8 cellular contexts compared by ENCODE assay signal in the genomic region with DNA sequence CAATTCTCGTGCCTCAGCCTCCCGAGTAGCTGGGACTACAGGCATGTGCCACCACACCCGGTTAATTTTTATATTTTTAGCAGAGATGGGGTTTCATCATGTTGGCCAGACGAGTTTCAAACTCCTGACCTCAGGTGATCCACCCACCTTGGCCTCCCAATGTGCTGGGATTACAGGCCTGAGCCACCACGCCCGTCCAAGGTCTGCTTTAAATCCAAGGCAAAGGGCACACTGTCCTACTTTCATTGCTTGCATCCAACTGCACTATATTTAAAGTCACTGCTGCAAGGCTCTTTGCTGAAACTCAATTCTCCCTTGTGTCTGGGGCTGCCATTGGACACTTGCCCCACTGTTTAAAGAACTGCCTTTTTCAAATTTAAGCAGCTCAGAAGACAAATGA.
DNase-seq lines count a peak whose midpoint lies in the region; ATAC-seq, FAIRE-seq and TF ChIP-seq lines count a peak whose summit lies in the region.
"Not testable (repeated sequence)": the region's sequence is repeated elsewhere in the genome, so short reads cannot be mapped to it uniquely, and the experiment has no call there.

No MANE protein-coding gene starts in this region.

- ATAC-seq in left colon (peak; percentile 97), left lobe of liver (peak; percentile 43), mucosa of descending colon (peak; percentile 90)

- intact Hi-C loops in colonic mucosa (cut with DNase I); left colon (cut with DNase I, micrococcal nuclease); mucosa of descending colon (cut with DNase I, micrococcal nuclease); transverse colon (cut with DNase I; ENCODE audit: low total_unique reads): not testable (repeated sequence)

- not testable (repeated sequence) for H3K4me1 ChIP-seq in Peyer's patch; colonic mucosa; liver (ENCODE audit: control insufficient read depth in 4 of 4, insufficient read depth in 4 of 4, low read length in 3 of 4); mucosa of descending colon (ENCODE audit: low read depth); small intestine (ENCODE audit: control insufficient read depth in 2 of 2, insufficient read depth in 1 of 2, low read depth in 1 of 2, low read length in 1 of 2); transverse colon

- H3K9ac ChIP-seq in colonic mucosa (ENCODE audit: low read depth in 2 of 2, low read length in 2 of 2); liver (ENCODE audit: low read depth in 1 of 2, low read length in 2 of 2): not testable (repeated sequence)

- H3K9me3 ChIP-seq in Peyer's patch; colonic mucosa; liver (ENCODE audit: control insufficient read depth in 4 of 4, low read length in 3 of 4); mucosa of descending colon; small intestine (ENCODE audit: control insufficient read depth, low read depth); transverse colon: not testable (repeated sequence)

- whole genome bisulfite sequencing in liver, result 62% methylated on average over 6 of the region's 6 CpGs
- WGBS in small intestine, 3 donors, result 39 to 80% (median 56%) methylated on average over 6 of the region's 6 CpGs
- WGBS in transverse colon (ENCODE audit: low coverage in 1 of 2), 2 donors, result 82 to 91% methylated on average over 3 to 6 of the region's 6 CpGs

- peak overlapping the region in 2 of 4 donors; percentile 55 to 60 for H3K27ac ChIP-seq in Peyer's patch
- not testable (repeated sequence) for H3K27ac ChIP-seq in colonic mucosa; liver (ENCODE audit: low read depth in 1 of 2, low read length in 2 of 2); transverse colon
- H3K27ac ChIP-seq in small intestine (ENCODE audit: low read depth in 1 of 2, low read length in 1 of 2), result peak overlapping the region in 1 of 2 donors; percentile 22

- TF ChIP-seq RAD21 in liver (IDR thresholded peaks at IDR 0.05), result not testable (repeated sequence)

- in situ Hi-C loops in transverse colon (cut with MboI; ENCODE audit: low pct_ligation_motif_present in 1 of 4, low pct_unique_long_range_greater_than_20kb in 1 of 4, low sequenced_read_pairs in 3 of 4), result not testable (repeated sequence)

- H3K4me3 ChIP-seq in Peyer's patch; colonic mucosa; liver (ENCODE audit: low read depth in 1 of 3, low read length in 3 of 3); mucosa of descending colon; small intestine (ENCODE audit: low read depth in 1 of 2, low read length in 2 of 2); transverse colon: not testable (repeated sequence)

- DNase-seq in Peyer's patch (peak in 2 of 3 donors; percentile 71 to 83), colonic mucosa (peak; percentile 47), left colon (peak in 1 of 2 donors; percentile 51), mucosa of descending colon (peak in 2 of 3 donors; percentile 59 to 64), small intestine (peak; percentile 89), transverse colon (peak; percentile 70)
- not testable (repeated sequence) for DNase-seq in left lobe of liver (ENCODE audit: low spot score)

- not testable (repeated sequence) for TF ChIP-seq POLR2A in Peyer's patch (IDR thresholded peaks at IDR 0.05); transverse colon (IDR thresholded peaks at IDR 0.05)

- not testable (repeated sequence) for TF ChIP-seq EP300 in transverse colon (IDR thresholded peaks at IDR 0.05; ENCODE audit: low read depth)

- TF ChIP-seq CTCF in Peyer's patch (IDR thresholded peaks at IDR 0.05); colonic mucosa (IDR thresholded peaks at IDR 0.05); liver (IDR thresholded peaks at IDR 0.05; ENCODE audit: low read depth, low read length, missing input control); mucosa of descending colon (IDR thresholded peaks at IDR 0.05); transverse colon (IDR thresholded peaks at IDR 0.05): not testable (repeated sequence)

- H3K27me3 ChIP-seq in Peyer's patch; colonic mucosa; liver (ENCODE audit: control insufficient read depth in 4 of 4, insufficient read depth in 4 of 4, low read length in 3 of 4); small intestine (ENCODE audit: control insufficient read depth in 2 of 2, insufficient read depth in 2 of 2, low read length in 2 of 2); transverse colon: not testable (repeated sequence)

- H3K36me3 ChIP-seq in Peyer's patch; colonic mucosa; liver (ENCODE audit: control insufficient read depth in 4 of 4, insufficient read depth in 3 of 4, low read depth in 1 of 4, low read length in 3 of 4); mucosa of descending colon (ENCODE audit: low read depth); small intestine (ENCODE audit: control insufficient read depth in 2 of 2, insufficient read depth in 2 of 2, low read length in 2 of 2); transverse colon: not testable (repeated sequence)

- FAIRE-seq in small intestine (lab: Jason Lieb, UNC), result not testable (repeated sequence)

TF ChIP-seq in liver, 16 proteins besides CTCF, POLR2A, EP300 and RAD21:
- TF ChIP-seq HNF4A (conservative IDR thresholded peaks at IDR 0.05), result peak in 1 of 2 donors; percentile 55
- TF ChIP-seq RXRA (IDR thresholded peaks at IDR 0.05), result peak; percentile 12 to 43

Comparison
In these comparisons a context has a peak if more than half of its experiments do, and no peak if none do; other contexts are left out.
1. ATAC-seq: peak in every context shown above with its lines; median percentile 97 in left colon; 90 in mucosa of descending colon; 43 in left lobe of liver.